In the genomic region with DNA sequence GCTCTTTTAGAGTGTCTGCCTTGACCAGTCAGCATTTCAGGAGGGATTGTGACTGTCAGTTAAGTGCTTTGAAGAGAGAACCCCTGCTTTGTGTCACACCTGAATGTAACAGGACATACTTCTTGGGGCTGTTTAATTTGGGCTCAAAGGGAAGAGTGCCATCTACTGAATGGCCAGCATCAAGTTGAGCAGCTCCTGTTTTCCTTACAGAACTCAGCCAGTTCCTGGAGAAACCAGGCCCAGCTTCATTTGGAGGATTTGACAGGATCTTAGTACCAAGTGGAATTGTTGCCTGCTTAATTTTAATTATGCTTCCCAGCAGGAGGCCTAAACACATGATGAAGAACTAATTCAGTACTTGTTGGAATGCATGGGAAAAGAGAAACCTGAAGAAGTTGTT, we compare ENCODE assay signal across 8 cellular contexts. TPM values are rescaled to one million over a fixed set of nuclear protein-coding genes. Genes with fewer than 3 reads are reported as not detected.
DNase-seq lines count a peak whose midpoint lies in the region; ATAC-seq, FAIRE-seq and TF ChIP-seq lines count a peak whose summit lies in the region.

No MANE protein-coding gene starts in this region.

- H3K4me1 ChIP-seq in HepG2 (ENCODE audit: insufficient read depth, low read length) (peaks cover 33% of the 10 kb centered on the region), lower lobe of right lung (peaks cover 42% of the 10 kb centered on the region)

- in situ Hi-C loops in HepG2 (cut with HindIII; ENCODE audit: extremely low pct_ligation_motif_present, low pct_unique_long_range_greater_than_20kb): loop anchor here (25.0 kb wide), 1 partner anchor 129 kb away; no protein-coding TSS in a partner anchor

- H3K4me3 Mint-ChIP-seq in brain: peak overlapping the region in 4 of 5 experiments; percentile 32 to 75 (median 58)

- H3K36me3 ChIP-seq in H7 (replicated peaks; ENCODE audit: control insufficient read depth, insufficient read depth, low read length): no peaks in the 10 kb centered on the region
- H3K36me3 ChIP-seq in HepG2 (replicated peaks in 1 of 2; ENCODE audit: control insufficient read depth in 1 of 2, insufficient read depth in 2 of 2, low read length in 2 of 2): no peaks in the 10 kb centered on the region; a peak in 1 of 5 replicates
- H3K36me3 ChIP-seq in lower lobe of right lung: no peaks in the 10 kb centered on the region

- no peaks in the 10 kb centered on the region for H3K27me3 ChIP-seq in H7 (ENCODE audit: control insufficient read depth, insufficient read depth, low read length)
- H3K27me3 ChIP-seq in HepG2 (ENCODE audit: control insufficient read depth in 1 of 2, insufficient read depth in 2 of 2, low read length in 2 of 2): no peaks in the 10 kb centered on the region
- no peaks in the 10 kb centered on the region for H3K27me3 ChIP-seq in lower lobe of right lung (ENCODE audit: low read depth)

- peaks cover 0 to 2% (median 0%) of the 10 kb centered on the region in 5 experiments for H3K9me3 Mint-ChIP-seq in brain

- BruUV-seq in HepG2 (replicated peaks; lab: Mats Ljungman, UMichigan): no TSS peak

- H3K36me3 Mint-ChIP-seq in brain: no peaks in the 10 kb centered on the region

- TF ChIP-seq EP300 in HepG2 (IDR thresholded peaks at IDR 0.05; ENCODE audit: low read depth in 2 of 2, low read length in 2 of 2) (no peak), HepG2 (CRISPR knock-in tag; IDR thresholded peaks at IDR 0.05; ENCODE audit: borderline replicate concordance) (no peak)

- peaks cover 62% of the 10 kb centered on the region for H3K4me1 Mint-ChIP-seq in brain

- ATAC-seq in HepG2 (peak; percentile 83), lower lobe of right lung (no peak)

- TF ChIP-seq POLR2A in HepG2 (IDR thresholded peaks at IDR 0.05; ENCODE audit: insufficient read depth in 1 of 2, low read depth in 2 of 2, low read length in 2 of 2): no peak

- no peak overlapping the region for H3K4me2 ChIP-seq in HepG2 (ENCODE audit: low read depth, low read length)

- peaks cover 77% of the 10 kb centered on the region for H3K79me2 ChIP-seq in HepG2 (ENCODE audit: insufficient read depth, low read length)

- H3K4me3 ChIP-seq in AG10803 (ENCODE audit: low read length): no peak overlapping the region
- no peak overlapping the region for H3K4me3 ChIP-seq in H7 (ENCODE audit: insufficient read depth, low read depth, low read length)
- H3K4me3 ChIP-seq in HepG2 (replicated peaks in 1 of 3; ENCODE audit: insufficient read depth in 1 of 3, low read depth in 2 of 3, low read length in 3 of 3): no peak overlapping the region
- H3K4me3 ChIP-seq in lower lobe of right lung: no peak overlapping the region

- CTCF ChIA-PET in HepG2 (lab: Yijun Ruan, JAX; ENCODE audit: low intra/inter-chr PET ratio, low total read pairs): interaction anchor here (1.4 to 2.6 kb wide), 2 partner anchors 59 to 132 kb away, joined by 5 to 15 read pairs; no protein-coding TSS in a partner anchor

- H2AFZ ChIP-seq in HepG2 (ENCODE audit: low read length): no peak overlapping the region

- H3K27ac ChIP-seq in HepG2 (ENCODE audit: extremely low read length, insufficient read depth, low read length) (no peak overlapping the region), lower lobe of right lung (no peak overlapping the region)

- peaks cover 5% of the 10 kb centered on the region; the same call in 1 of the 2 replicates for H4K20me1 ChIP-seq in HepG2 (ENCODE audit: insufficient read depth, low read length)

- TF ChIP-seq CTCF in AG10803 (conservative IDR thresholded peaks at IDR 0.05; ENCODE audit: low read length): peak; percentile 39
- TF ChIP-seq CTCF in brain (conservative IDR thresholded peaks at IDR 0.05): peak; percentile 31 to 40
- TF ChIP-seq CTCF in HepG2 (CRISPR knock-in tag; IDR thresholded peaks at IDR 0.05): peak; percentile 72
- TF ChIP-seq CTCF in lower lobe of right lung (IDR thresholded peaks at IDR 0.05): no peak

- 0 out of 2 replicates have a peak, but pooled peaks have one; percentile 28 for TF ChIP-seq RAD21 in HepG2 (CRISPR knock-in tag; IDR thresholded peaks at IDR 0.05)

- peak; percentile 28 for FAIRE-seq in HepG2 (lab: Jason Lieb, UNC)

- DNase-seq in AG10803 (ENCODE audit: low read depth) (peak; percentile 26), H7 (peak; percentile 47), HepG2 (ENCODE audit: low spot score) (peak; percentile 44), lower lobe of right lung (no peak), SKM-1 treated with dmso at 0.1 percent for 144 hours (lab: John Stamatoyannopoulos, UW; ENCODE audit: unreplicated experiment) (no peak), mesenteric fat pad (ENCODE audit: low spot score) (no peak)
- no peak for DNase-seq in stimulated activated CD4-positive, alpha-beta T cell treated with anti-CD3 and anti-CD28 coated beads, Interleukin-4, amount 100 ng/mL, for 1 hour

- H3K9me3 ChIP-seq in HepG2 (ENCODE audit: low read length) (no peaks in the 10 kb centered on the region), lower lobe of right lung (no peaks in the 10 kb centered on the region)

- POLR2A ChIA-PET in HepG2 (lab: Yijun Ruan, JAX): interaction anchor here (0.5 kb wide), 1 partner anchor 120 kb away, joined by 3 read pairs; no protein-coding TSS in a partner anchor

- peak overlapping the region in 4 of 5 experiments; percentile 82 to 95 (median 90) for H3K27ac Mint-ChIP-seq in brain

- intact Hi-C loops in HepG2 (cut with micrococcal nuclease; ENCODE audit: unreplicated experiment) (loop anchor here (1.0 kb wide), 2 partner anchors 60 to 132 kb away; no protein-coding TSS in a partner anchor), lower lobe of right lung (cut with DNase I) (no loop called here)

- no peak overlapping the region for H3K9ac ChIP-seq in HepG2 (ENCODE audit: insufficient read depth, low read depth, low read length)

- no peaks in the 10 kb centered on the region for H3K27me3 Mint-ChIP-seq in brain

TF ChIP-seq in HepG2, 621 proteins besides CTCF, POLR2A, EP300 and RAD21:
- peak; percentile 34; the same call in 1 of the 2 replicates for TF ChIP-seq SMC3 (IDR thresholded peaks at IDR 0.05; ENCODE audit: low read length)
- peak; percentile 81 for TF ChIP-seq STAG1 (CRISPR knock-in tag; IDR thresholded peaks at IDR 0.05)
- no peak for TF ChIP-seq FOXA1 (IDR thresholded peaks at IDR 0.05)
- TF ChIP-seq FOXA1 (CRISPR knock-in tag; IDR thresholded peaks at IDR 0.05): 0 out of 2 replicates have a peak, but pooled peaks have one; percentile 20
- TF ChIP-seq ZNF567 (CRISPR knock-in tag; IDR thresholded peaks at IDR 0.05; ENCODE audit: borderline replicate concordance): no peak

RNA-seq across cellular contexts. Expression of a gene that starts 8.3 kb away (rescaled TPM):
- total RNA-seq in H7 (2014; rRNA removed; shearing (Covaris generic)): 82.4 and 104 TPM in 2 replicates
- 36.6 TPM for polyA plus RNA-seq in brain (ENCODE audit: insufficient read depth, low read depth, low replicate concordance)
- 57.5 and 70.2 TPM in 2 replicates for total RNA-seq in HepG2 (2016; rRNA removed; fragmentation: Illumina TruSeq; extraction: Trizol)
- total RNA-seq in HepG2 (2016; cell fraction: cytosol; rRNA removed; fragmentation: Illumina TruSeq; extraction: Trizol; ENCODE audit: low read depth): 23.9 and 30.3 TPM in 2 replicates
- total RNA-seq in HepG2 (2016; cell fraction: insoluble cytoplasmic fraction; rRNA removed; fragmentation: Illumina TruSeq; extraction: Trizol): 57.4 and 65.2 TPM in 2 replicates
- total RNA-seq in HepG2 (2016; cell fraction: membrane; rRNA removed; fragmentation: Illumina TruSeq; extraction: Trizol): 25.0 and 26.6 TPM in 2 replicates
- 41.3 and 58.5 TPM in 2 replicates for total RNA-seq in HepG2 (2016; cell fraction: nucleus; rRNA removed; fragmentation: Illumina TruSeq; extraction: Trizol)
- polyA plus RNA-seq in HepG2 (2011; rRNA removed): 40.0 and 44.7 TPM in 2 replicates
- 33.8 and 59.5 TPM in 2 replicates for polyA plus RNA-seq in HepG2 (2011; cell fraction: cytosol; rRNA removed)
- 62.7 and 102 TPM in 2 replicates for polyA plus RNA-seq in HepG2 (2011; cell fraction: nucleus; rRNA removed)
- 29.2 and 48.3 TPM in 2 replicates for polyA plus RNA-seq in HepG2 (2012)
- polyA plus RNA-seq in HepG2 (2016; cell fraction: cytosol; fragmentation: Illumina TruSeq; extraction: Trizol; ENCODE audit: low read depth): 1.4 and 1.6 TPM in 2 replicates
- 44.7 and 44.8 TPM in 2 replicates for polyA plus RNA-seq in HepG2 (2016; cell fraction: insoluble cytoplasmic fraction; fragmentation: Illumina TruSeq; extraction: Trizol; ENCODE audit: low read depth)
- 5.5 and 6.0 TPM in 2 replicates for polyA plus RNA-seq in HepG2 (2016; cell fraction: membrane; fragmentation: Illumina TruSeq; extraction: Trizol; ENCODE audit: low read depth)
- polyA plus RNA-seq in HepG2 (2016; cell fraction: nucleus; fragmentation: Illumina TruSeq; extraction: Trizol; ENCODE audit: insufficient read depth, low read depth): 53.5 and 57.5 TPM in 2 replicates
- polyA minus RNA-seq in HepG2 (2011; rRNA and poly(A)+ RNA removed; ENCODE audit: low replicate concordance): 41.0 and 60.2 TPM in 2 replicates
- 34.7 and 44.4 TPM in 2 replicates for polyA minus RNA-seq in HepG2 (2011; cell fraction: cytosol; rRNA and poly(A)+ RNA removed)
- 91.9 and 114 TPM in 2 replicates for polyA minus RNA-seq in HepG2 (2011; cell fraction: nucleus; rRNA and poly(A)+ RNA removed)
- total RNA-seq in lower lobe of right lung: 94.6 TPM
- total RNA-seq in mesenteric fat pad: 89.6 TPM

Comparison
In these comparisons a context has a peak if more than half of its experiments do, and no peak if none do; other contexts are left out.
1. DNase-seq: peak in AG10803 (single experiment), H7 (single experiment) and HepG2 (single experiment); none in lower lobe of right lung (single experiment), SKM-1 treated with dmso at 0.1 percent for 144 hours (single experiment), stimulated activated CD4-positive, alpha-beta T cell treated with anti-CD3 and anti-CD28 coated beads, Interleukin-4, amount 100 ng/mL, for 1 hour (single experiment) and mesenteric fat pad (single experiment).